20 cellular contexts compared by ENCODE assay signal in the genomic region with DNA sequence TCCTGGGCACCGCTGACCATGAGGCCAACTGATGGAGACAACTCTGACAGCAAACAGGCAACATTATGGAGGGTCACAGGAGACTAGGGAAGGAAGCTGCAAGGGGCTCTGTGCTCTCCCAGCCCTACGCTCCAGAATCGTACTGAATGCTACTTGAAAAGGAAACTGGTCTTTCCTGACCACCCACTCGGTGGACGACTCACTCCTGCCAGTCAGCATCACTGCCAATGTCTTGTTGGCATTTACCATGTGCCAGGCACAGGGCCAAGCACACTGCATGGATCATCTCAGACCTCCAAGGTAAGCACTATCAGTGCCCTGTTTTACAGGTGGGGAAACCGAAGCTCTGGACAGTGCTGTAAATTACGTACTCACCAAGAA. TPM values are rescaled to one million over a fixed set of nuclear protein-coding genes. Genes with fewer than 3 reads are reported as not detected.
A peak's percentile ranks its signal among the peaks of the same experiment; 100 is the strongest.
DNase-seq lines count a peak whose midpoint lies in the region; ATAC-seq, FAIRE-seq and TF ChIP-seq lines count a peak whose summit lies in the region.
"Had no signal": no experiment of that assay in that cellular context is flagged by ENCODE, and none has a peak within 500 bp of the region (broad histone marks: within the 10 kb centered on the region; RNA-seq: fewer than 3 reads in every experiment).

No MANE protein-coding gene starts in this region.

- 46 to 59% (median 52%) methylated on average over 6 to 7 of the region's 7 CpGs for WGBS in adrenal gland, 4 donors

- H3K27ac ChIP-seq in left ventricle myocardium inferior (replicated peaks) (peak overlapping the region; percentile 86), right atrium auricular region (peak overlapping the region in 1 of 2 donors; percentile 69), adrenal gland (peak overlapping the region in 4 of 5 donors; percentile 25 to 78 (median 68)), keratinocyte (ENCODE audit: control insufficient read depth, insufficient read depth, low read length) (no peak overlapping the region)
- no peak overlapping the region for H3K27ac ChIP-seq in CD8-positive, alpha-beta memory T cell (ENCODE audit: low read depth, low read length)
- H3K27ac ChIP-seq: psoas muscle had no signal

- CTCF ChIA-PET in CD8-positive, alpha-beta memory T cell (lab: Charles Lee) = no interaction called here
- CTCF ChIA-PET in activated naive CD4-positive, alpha-beta T cell treated with anti-CD3 and anti-CD28 coated beads, Interleukin-2, amount 10 ng/mL, durations not matched to agents 7 days and 5 days (lab: Charles Lee) = no interaction called here

- H3K4me1 Mint-ChIP-seq in CD8-positive, alpha-beta memory T cell = peaks cover 0 to 22% (median 9%) of the 10 kb centered on the region in 3 donors
- no peaks in the 10 kb centered on the region for H3K4me1 Mint-ChIP-seq in activated naive CD4-positive, alpha-beta T cell treated with anti-CD3 and anti-CD28 coated beads, Interleukin-2, amount 10 ng/mL, durations not matched to agents 7 days and 5 days
- H3K4me1 Mint-ChIP-seq: activated CD4-positive, alpha-beta T cell treated with anti-CD3 and anti-CD28 coated beads, Interleukin-2, amount 10 ng/mL, durations not matched to agents 7 days and 5 days had no signal

- H3K4me3 Mint-ChIP-seq in CD8-positive, alpha-beta memory T cell = no peak overlapping the region
- no peak overlapping the region for H3K4me3 Mint-ChIP-seq in activated naive CD4-positive, alpha-beta T cell treated with anti-CD3 and anti-CD28 coated beads, Interleukin-2, amount 10 ng/mL, durations not matched to agents 7 days and 5 days
- H3K4me3 Mint-ChIP-seq: activated CD4-positive, alpha-beta T cell treated with anti-CD3 and anti-CD28 coated beads, Interleukin-2, amount 10 ng/mL, durations not matched to agents 7 days and 5 days; B cell; IgD-negative memory B cell; stimulated activated effector memory CD8-positive, alpha-beta T cell treated with anti-CD3 and anti-CD28 coated beads, Interleukin-12 subunit alpha, Interleukin-12 subunit beta, amount 100 ng/mL, for 72 hours; T-cell had no signal

- no peaks in the 10 kb centered on the region for H3K27me3 Mint-ChIP-seq in CD8-positive, alpha-beta memory T cell
- H3K27me3 Mint-ChIP-seq in activated naive CD4-positive, alpha-beta T cell treated with anti-CD3 and anti-CD28 coated beads, Interleukin-2, amount 10 ng/mL, durations not matched to agents 7 days and 5 days = no peaks in the 10 kb centered on the region
- H3K27me3 Mint-ChIP-seq: activated CD4-positive, alpha-beta T cell treated with anti-CD3 and anti-CD28 coated beads, Interleukin-2, amount 10 ng/mL, durations not matched to agents 7 days and 5 days; T-cell had no signal

- H3K4me1 ChIP-seq in left ventricle myocardium inferior (peaks cover 100% of the 10 kb centered on the region), right atrium auricular region (peaks cover 0 to 93% of the 10 kb centered on the region in 2 donors), adrenal gland (replicated peaks in 1 of 2) (peaks cover 65 to 81% of the 10 kb centered on the region in 2 donors), keratinocyte (ENCODE audit: control insufficient read depth, extremely low read depth, insufficient read depth, low read length) (peaks cover 29% of the 10 kb centered on the region)
- H3K4me1 ChIP-seq in CD8-positive, alpha-beta memory T cell (ENCODE audit: insufficient read depth, low read length) = no peaks in the 10 kb centered on the region

- H3K27me3 ChIP-seq in left ventricle myocardium inferior (ENCODE audit: low read depth) = no peaks in the 10 kb centered on the region
- H3K27me3 ChIP-seq in right atrium auricular region = no peaks in the 10 kb centered on the region
- no peaks in the 10 kb centered on the region for H3K27me3 ChIP-seq in adrenal gland
- H3K27me3 ChIP-seq in keratinocyte (ENCODE audit: control insufficient read depth, extremely low read depth, insufficient read depth, low read length) = no peaks in the 10 kb centered on the region
- H3K27me3 ChIP-seq in CD8-positive, alpha-beta memory T cell (ENCODE audit: insufficient read depth, low read length, poor library complexity, severe bottlenecking) = no peaks in the 10 kb centered on the region

- no peak for TF ChIP-seq POLR2A in adrenal gland (IDR thresholded peaks at IDR 0.05)

- no peaks in the 10 kb centered on the region for H3K36me3 Mint-ChIP-seq in CD8-positive, alpha-beta memory T cell
- H3K36me3 Mint-ChIP-seq in activated naive CD4-positive, alpha-beta T cell treated with anti-CD3 and anti-CD28 coated beads, Interleukin-2, amount 10 ng/mL, durations not matched to agents 7 days and 5 days = no peaks in the 10 kb centered on the region
- H3K36me3 Mint-ChIP-seq: IgD-negative memory B cell; stimulated activated effector memory CD8-positive, alpha-beta T cell treated with anti-CD3 and anti-CD28 coated beads, Interleukin-12 subunit alpha, Interleukin-12 subunit beta, amount 100 ng/mL, for 72 hours; T-cell had no signal

- peaks cover 39% of the 10 kb centered on the region for H4K20me1 ChIP-seq in keratinocyte (ENCODE audit: control insufficient read depth, extremely low read depth, insufficient read depth, low read length)

- H3K79me2 ChIP-seq in keratinocyte (ENCODE audit: control insufficient read depth, insufficient read depth, low read length) = peaks cover 90% of the 10 kb centered on the region

- no peak overlapping the region for H3K4me3 ChIP-seq in left ventricle myocardium inferior
- H3K4me3 ChIP-seq in right atrium auricular region = no peak overlapping the region
- no peak overlapping the region for H3K4me3 ChIP-seq in adrenal gland
- H3K4me3 ChIP-seq in keratinocyte (ENCODE audit: control insufficient read depth in 2 of 3, extremely low read depth in 1 of 3, insufficient read depth in 2 of 3, low read depth in 1 of 3, low read length in 3 of 3) = no peak overlapping the region
- no peak overlapping the region for H3K4me3 ChIP-seq in CD8-positive, alpha-beta memory T cell (ENCODE audit: low read length)
- H3K4me3 ChIP-seq: psoas muscle had no signal

- H3K36me3 ChIP-seq in left ventricle myocardium inferior (no peaks in the 10 kb centered on the region), right atrium auricular region (no peaks in the 10 kb centered on the region), adrenal gland (replicated peaks in 1 of 2) (no peaks in the 10 kb centered on the region), keratinocyte (ENCODE audit: control insufficient read depth in 2 of 2, extremely low read depth in 1 of 2, insufficient read depth in 2 of 2, low read length in 2 of 2) (peaks cover 0 to 4% of the 10 kb centered on the region in 2 experiments)
- no peaks in the 10 kb centered on the region for H3K36me3 ChIP-seq in CD8-positive, alpha-beta memory T cell (ENCODE audit: insufficient read depth, low read length)

- H2AFZ ChIP-seq in keratinocyte (ENCODE audit: control insufficient read depth, low read length) = no peak overlapping the region

- peak overlapping the region; percentile 27 for H3K4me2 ChIP-seq in keratinocyte (ENCODE audit: control insufficient read depth, extremely low read depth, insufficient read depth, low read depth, low read length)

- no peak overlapping the region for H3K27ac Mint-ChIP-seq in CD8-positive, alpha-beta memory T cell
- no peak overlapping the region for H3K27ac Mint-ChIP-seq in activated naive CD4-positive, alpha-beta T cell treated with anti-CD3 and anti-CD28 coated beads, Interleukin-2, amount 10 ng/mL, durations not matched to agents 7 days and 5 days
- H3K27ac Mint-ChIP-seq: activated CD4-positive, alpha-beta T cell treated with anti-CD3 and anti-CD28 coated beads, Interleukin-2, amount 10 ng/mL, durations not matched to agents 7 days and 5 days; B cell; IgD-negative memory B cell; stimulated activated effector memory CD8-positive, alpha-beta T cell treated with anti-CD3 and anti-CD28 coated beads, Interleukin-12 subunit alpha, Interleukin-12 subunit beta, amount 100 ng/mL, for 72 hours; T-cell had no signal

- TF ChIP-seq CTCF in left ventricle myocardium inferior (IDR thresholded peaks at IDR 0.05; ENCODE audit: borderline replicate concordance) (no peak), right atrium auricular region (IDR thresholded peaks at IDR 0.05) (no peak), adrenal gland (IDR thresholded peaks at IDR 0.05) (no peak), keratinocyte (optimal IDR thresholded peaks at IDR 0.05 in 1 of 3, IDR thresholded peaks at IDR 0.05 in 1 of 3, conservative IDR thresholded peaks at IDR 0.05 in 1 of 3; ENCODE audit: extremely low read depth in 1 of 3, insufficient read depth in 2 of 3, low read length in 3 of 3) (no peak)

- intact Hi-C loops in left ventricle myocardium inferior (cut with micrococcal nuclease) = no loop called here
- intact Hi-C loops in adrenal gland (cut with DNase I) = no loop called here

- no peak overlapping the region for H3K9ac ChIP-seq in keratinocyte (ENCODE audit: control insufficient read depth, extremely low read depth, insufficient read depth, low read length)

- no peaks in the 10 kb centered on the region for H3K9me3 Mint-ChIP-seq in CD8-positive, alpha-beta memory T cell
- H3K9me3 Mint-ChIP-seq in activated naive CD4-positive, alpha-beta T cell treated with anti-CD3 and anti-CD28 coated beads, Interleukin-2, amount 10 ng/mL, durations not matched to agents 7 days and 5 days = no peaks in the 10 kb centered on the region
- H3K9me3 Mint-ChIP-seq: activated CD4-positive, alpha-beta T cell treated with anti-CD3 and anti-CD28 coated beads, Interleukin-2, amount 10 ng/mL, durations not matched to agents 7 days and 5 days; IgD-negative memory B cell; stimulated activated effector memory CD8-positive, alpha-beta T cell treated with anti-CD3 and anti-CD28 coated beads, Interleukin-12 subunit alpha, Interleukin-12 subunit beta, amount 100 ng/mL, for 72 hours; T-cell had no signal

- DNase-seq in left ventricle myocardium inferior = no peak
- DNase-seq in right atrium auricular region (ENCODE audit: low spot score) = no peak
- no peak for DNase-seq in adrenal gland
- DNase-seq in keratinocyte (ENCODE audit: low read depth, low spot score) = no peak
- no peak for DNase-seq in urothelium cell line (ENCODE audit: low spot score)
- no peak for DNase-seq in CD8-positive, alpha-beta memory T cell
- no peak for DNase-seq in activated naive CD4-positive, alpha-beta T cell treated with anti-CD3 and anti-CD28 coated beads, Interleukin-2, amount 10 ng/mL, durations not matched to agents 7 days and 5 days
- DNase-seq: activated CD4-positive, alpha-beta T cell treated with anti-CD3 and anti-CD28 coated beads, Interleukin-2, amount 10 ng/mL, durations not matched to agents 7 days and 5 days; activated gamma-delta T cell; central memory CD4-positive, alpha-beta T cell; GF-D8; mesendoderm; NCI-H1930; psoas muscle; stimulated activated CD4-positive, alpha-beta T cell treated with anti-CD3 and anti-CD28 coated beads, Interleukin-2, amount 100 ng/mL, for 48 hours; T-cell had no signal

- POLR2A ChIA-PET in CD8-positive, alpha-beta memory T cell (lab: Charles Lee) = no interaction called here

- dilution Hi-C loops in keratinocyte (cut with MboI; ENCODE audit: extremely low pct_ligation_motif_present, low sequenced_read_pairs) = no loop called here

- no peak for ATAC-seq in GM19463 (IDR thresholded peaks at IDR 0.05; ENCODE audit: unreplicated experiment)
- ATAC-seq: psoas muscle; stimulated activated effector memory CD8-positive, alpha-beta T cell treated with anti-CD3 and anti-CD28 coated beads, Interleukin-12 subunit alpha, Interleukin-12 subunit beta, amount 100 ng/mL, for 72 hours; T-cell had no signal

- peak; percentile 29 for FAIRE-seq in keratinocyte (lab: Jason Lieb, UNC)
- no peak for FAIRE-seq in urothelium cell line (lab: Jason Lieb, UNC)

- H3K9me3 ChIP-seq in left ventricle myocardium inferior (replicated peaks) (no peaks in the 10 kb centered on the region), right atrium auricular region (no peaks in the 10 kb centered on the region), adrenal gland (replicated peaks in 1 of 3) (no peaks in the 10 kb centered on the region), keratinocyte (ENCODE audit: control insufficient read depth, low read depth, low read length) (no peaks in the 10 kb centered on the region)
- no peaks in the 10 kb centered on the region for H3K9me3 ChIP-seq in CD8-positive, alpha-beta memory T cell (ENCODE audit: low read length)
- H3K9me3 ChIP-seq: psoas muscle had no signal

- peaks cover 8% of the 10 kb centered on the region for H3K9me1 ChIP-seq in keratinocyte (ENCODE audit: control insufficient read depth, extremely low read depth, insufficient read depth, low read length)

RNA-seq across cellular contexts. Expression of a gene that starts 38.0 kb away (rescaled TPM):
- 41.0 TPM for total RNA-seq in left ventricle myocardium inferior
- 10 to 100 TPM; 17.1 to 17.7 TPM for total RNA-seq in right atrium auricular region
- total RNA-seq in adrenal gland = 10 to 100 TPM; 21.6 to 59.0 (median 41.3) TPM
- polyA plus RNA-seq in adrenal gland = 10 to 100 TPM; 10.8 to 41.7 (median 23.4) TPM
- polyA plus RNA-seq in keratinocyte = 13.2 to 20.5 TPM (median 13.9 TPM) in 3 replicates
- polyA plus RNA-seq in keratinocyte (2011; ENCODE audit: low read depth) = 11.3 TPM
- polyA plus RNA-seq in keratinocyte (2011; cell fraction: cytosol; rRNA removed) = 11.4 and 22.7 TPM in 2 replicates
- polyA plus RNA-seq in keratinocyte (2011; cell fraction: nucleus; rRNA removed) = 18.7 and 22.5 TPM in 2 replicates
- 18.3 and 33.3 TPM in 2 replicates for polyA plus RNA-seq in keratinocyte (2012; ENCODE audit: low replicate concordance)
- polyA minus RNA-seq in keratinocyte = 21.5 to 37.0 TPM (median 30.4 TPM) in 3 replicates
- polyA minus RNA-seq in keratinocyte (2011; cell fraction: cytosol; rRNA and poly(A)+ RNA removed) = 44.9 TPM
- polyA minus RNA-seq in keratinocyte (2011; cell fraction: nucleus; rRNA and poly(A)+ RNA removed) = 14.4 and 18.8 TPM in 2 replicates
- total RNA-seq in CD8-positive, alpha-beta memory T cell = 1 to 10 TPM; 4.2 to 5.3 TPM
- polyA plus RNA-seq in CD8-positive, alpha-beta memory T cell = 1.2 TPM

Comparison
In these comparisons a context has a peak if more than half of its experiments do, and no peak if none do; other contexts are left out.
1. H3K27ac ChIP-seq: peak in left ventricle myocardium inferior (single experiment) and adrenal gland (4 of 5); none in keratinocyte (single experiment) and CD8-positive, alpha-beta memory T cell (single experiment).